35 cellular contexts compared by ENCODE assay signal in the genomic region with DNA sequence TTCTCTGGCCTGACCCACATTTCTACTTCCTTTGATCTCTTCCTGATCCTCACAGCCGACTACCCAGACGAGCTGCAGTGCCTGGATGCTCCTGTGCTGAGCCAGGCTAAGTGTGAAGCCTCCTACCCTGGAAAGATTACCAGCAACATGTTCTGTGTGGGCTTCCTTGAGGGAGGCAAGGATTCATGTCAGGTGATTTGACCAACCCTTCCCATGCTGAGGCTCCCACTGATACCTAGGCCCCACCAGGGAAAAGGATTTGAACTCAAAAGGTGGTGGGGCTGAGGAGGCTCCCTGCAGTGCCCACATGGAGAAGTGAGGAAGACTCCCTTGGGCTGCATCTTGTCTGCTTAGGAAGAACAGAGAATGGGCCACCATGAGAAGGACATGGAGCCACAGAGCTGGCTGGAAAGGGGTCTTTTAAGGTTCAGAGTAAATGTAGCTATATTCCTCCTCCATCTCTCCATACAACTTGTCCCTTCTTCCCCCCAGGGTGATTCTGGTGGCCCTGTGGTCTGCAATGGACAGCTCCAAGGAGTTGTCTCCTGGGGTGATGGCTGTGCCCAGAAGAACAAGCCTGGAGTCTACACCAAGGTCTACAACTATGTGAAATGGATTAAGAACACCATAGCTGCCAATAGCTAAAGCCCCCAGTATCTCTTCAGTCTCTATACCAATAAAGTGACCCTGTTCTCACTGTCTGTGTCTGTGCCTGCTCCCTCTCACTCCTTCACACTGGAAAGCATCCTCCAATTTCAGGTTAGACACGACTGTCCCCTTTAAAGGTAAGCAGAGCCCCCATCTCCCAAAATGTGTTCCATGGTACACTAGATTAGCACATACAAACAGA. TPM values are rescaled to one million over a fixed set of nuclear protein-coding genes. Genes with fewer than 3 reads are reported as not detected.
"Had no signal": no experiment of that assay in that cellular context is flagged by ENCODE, and none has a peak within 500 bp of the region (broad histone marks: within the 10 kb centered on the region; RNA-seq: fewer than 3 reads in every experiment).

No MANE protein-coding gene starts in this region.

- H3K36me3 ChIP-seq: adrenal gland, breast epithelium, cardiac muscle cell, esophagus squamous epithelium, gastroesophageal sphincter had no signal

- H3K27ac ChIP-seq: adrenal gland, breast epithelium, cardiac muscle cell, coronary artery, esophagus squamous epithelium, gastroesophageal sphincter had no signal

- H3K27me3 ChIP-seq: adrenal gland, breast epithelium, cardiac muscle cell, esophagus squamous epithelium, gastroesophageal sphincter had no signal

- H3K4me3 Mint-ChIP-seq: activated CD4-positive, alpha-beta memory T cell treated with anti-CD3 and anti-CD28 coated beads, Interleukin-2, amount 10 ng/mL, durations not matched to agents 7 days and 5 days; activated CD4-positive, alpha-beta T cell treated with anti-CD3 and anti-CD28 coated beads, Interleukin-2, amount 10 ng/mL, durations not matched to agents 7 days and 5 days; activated naive CD4-positive, alpha-beta T cell treated with anti-CD3 and anti-CD28 coated beads for 36 hours; activated naive CD4-positive, alpha-beta T cell treated with anti-CD3 and anti-CD28 coated beads, Interleukin-2, amount 50 U/mL, for 24 hours; activated naive CD8-positive, alpha-beta T cell treated with anti-CD3 and anti-CD28 coated beads for 36 hours; activated naive CD8-positive, alpha-beta T cell treated with anti-CD3 and anti-CD28 coated beads, Interleukin-2, amount 50 U/mL, for 24 hours; activated T-cell treated with anti-CD3 and anti-CD28 coated beads, Interleukin-2, amount 50 U/mL, for 4 hours; brain; central memory CD8-positive, alpha-beta T cell; dendritic cell treated with granulocyte-macrophage colony-stimulating factor and Interleukin-4, amounts not matched to agents 40 ng/mL and 50 ng/mL, for 4 days; endodermal cell had no signal

- H3K9me3 Mint-ChIP-seq: activated CD4-positive, alpha-beta memory T cell treated with anti-CD3 and anti-CD28 coated beads, Interleukin-2, amount 10 ng/mL, durations not matched to agents 7 days and 5 days; activated CD4-positive, alpha-beta T cell treated with anti-CD3 and anti-CD28 coated beads, Interleukin-2, amount 10 ng/mL, durations not matched to agents 7 days and 5 days; activated naive CD4-positive, alpha-beta T cell treated with anti-CD3 and anti-CD28 coated beads for 36 hours; activated naive CD4-positive, alpha-beta T cell treated with anti-CD3 and anti-CD28 coated beads, Interleukin-2, amount 50 U/mL, for 24 hours; activated naive CD8-positive, alpha-beta T cell treated with anti-CD3 and anti-CD28 coated beads for 36 hours; activated naive CD8-positive, alpha-beta T cell treated with anti-CD3 and anti-CD28 coated beads, Interleukin-2, amount 50 U/mL, for 24 hours; activated T-cell treated with anti-CD3 and anti-CD28 coated beads, Interleukin-2, amount 50 U/mL, for 4 hours; activated T-helper 2 cell treated with anti-CD3 and anti-CD28 coated beads, Interferon-gamma antibody, Interleukin-2, Interleukin-4, amounts not matched to agents 10 μg/mL and 5 μg/mL and 100 μg/mL, durations not matched to agents 14 hours and 24 hours and 36 hours; central memory CD8-positive, alpha-beta T cell; dendritic cell treated with granulocyte-macrophage colony-stimulating factor and Interleukin-4, amounts not matched to agents 40 ng/mL and 50 ng/mL, for 4 days; endodermal cell had no signal

- H3K4me3 ChIP-seq: adrenal gland, breast epithelium, cardiac muscle cell, coronary artery, dorsolateral prefrontal cortex, esophagus squamous epithelium, gastroesophageal sphincter had no signal

- H3K36me3 Mint-ChIP-seq: activated naive CD4-positive, alpha-beta T cell treated with anti-CD3 and anti-CD28 coated beads, Interleukin-2, amount 50 U/mL, for 24 hours; activated naive CD8-positive, alpha-beta T cell treated with anti-CD3 and anti-CD28 coated beads for 36 hours; brain had no signal

- H3K9me3 ChIP-seq: adrenal gland, breast epithelium, esophagus squamous epithelium, gastroesophageal sphincter had no signal

- H3K4me1 ChIP-seq: adrenal gland, breast epithelium, esophagus squamous epithelium, gastroesophageal sphincter had no signal

- DNase-seq: activated CD4-positive, alpha-beta memory T cell treated with anti-CD3 and anti-CD28 coated beads, Interleukin-2, amount 10 ng/mL, durations not matched to agents 7 days and 5 days; activated CD4-positive, alpha-beta T cell treated with anti-CD3 and anti-CD28 coated beads for 1 hour; activated CD4-positive, alpha-beta T cell treated with anti-CD3 and anti-CD28 coated beads for 4 hours; activated CD4-positive, alpha-beta T cell treated with anti-CD3 and anti-CD28 coated beads, Interleukin-2, amount 10 ng/mL, durations not matched to agents 7 days and 5 days; activated CD4-positive, alpha-beta T cell treated with anti-CD3 and anti-CD28 coated beads, Interleukin-2, amount 50 U/mL, for 4 hours; activated CD8-positive, alpha-beta memory T cell treated with anti-CD3 and anti-CD28 coated beads, Interleukin-2, amount 50 U/mL, for 48 hours; activated effector memory CD4-positive, alpha-beta T cell treated with anti-CD3 and anti-CD28 coated beads, Interleukin-2, amount 50 U/mL, for 16 hours; activated naive CD4-positive, alpha-beta T cell treated with anti-CD3 and anti-CD28 coated beads for 36 hours; activated naive CD8-positive, alpha-beta T cell treated with anti-CD3 and anti-CD28 coated beads for 36 hours; activated naive CD8-positive, alpha-beta T cell treated with anti-CD3 and anti-CD28 coated beads, Interleukin-2, amount 50 U/mL, for 24 hours; activated T-cell treated with anti-CD3 and anti-CD28 coated beads, Interleukin-2, amount 50 U/mL, for 4 hours; adrenal gland; amygdala; aorta; dorsolateral prefrontal cortex; effector memory CD4-positive, alpha-beta T cell; endodermal cell; esophagus squamous epithelium; foreskin melanocyte; T-helper 2 cell had no signal

- ATAC-seq: activated naive CD8-positive, alpha-beta T cell treated with anti-CD3 and anti-CD28 coated beads, Interleukin-2, amount 50 U/mL, for 24 hours; activated T-cell treated with anti-CD3 and anti-CD28 coated beads, Interleukin-2, amount 50 U/mL, for 4 hours; gastroesophageal sphincter had no signal

- H3K27ac Mint-ChIP-seq: activated CD4-positive, alpha-beta memory T cell treated with anti-CD3 and anti-CD28 coated beads, Interleukin-2, amount 10 ng/mL, durations not matched to agents 7 days and 5 days; activated CD4-positive, alpha-beta T cell treated with anti-CD3 and anti-CD28 coated beads, Interleukin-2, amount 10 ng/mL, durations not matched to agents 7 days and 5 days; activated naive CD4-positive, alpha-beta T cell treated with anti-CD3 and anti-CD28 coated beads for 36 hours; activated naive CD4-positive, alpha-beta T cell treated with anti-CD3 and anti-CD28 coated beads, Interleukin-2, amount 50 U/mL, for 24 hours; activated naive CD8-positive, alpha-beta T cell treated with anti-CD3 and anti-CD28 coated beads for 36 hours; activated naive CD8-positive, alpha-beta T cell treated with anti-CD3 and anti-CD28 coated beads, Interleukin-2, amount 50 U/mL, for 24 hours; activated T-helper 2 cell treated with anti-CD3 and anti-CD28 coated beads, Interferon-gamma antibody, Interleukin-2, Interleukin-4, amounts not matched to agents 10 μg/mL and 5 μg/mL and 100 μg/mL, durations not matched to agents 14 hours and 24 hours and 36 hours; brain; dendritic cell treated with granulocyte-macrophage colony-stimulating factor and Interleukin-4, amounts not matched to agents 40 ng/mL and 50 ng/mL, for 4 days; endodermal cell had no signal

- H3K27me3 Mint-ChIP-seq: activated CD4-positive, alpha-beta T cell treated with anti-CD3 and anti-CD28 coated beads, Interleukin-2, amount 10 ng/mL, durations not matched to agents 7 days and 5 days; activated naive CD4-positive, alpha-beta T cell treated with anti-CD3 and anti-CD28 coated beads, Interleukin-2, amount 50 U/mL, for 24 hours; activated naive CD8-positive, alpha-beta T cell treated with anti-CD3 and anti-CD28 coated beads for 36 hours; activated naive CD8-positive, alpha-beta T cell treated with anti-CD3 and anti-CD28 coated beads, Interleukin-2, amount 50 U/mL, for 24 hours; central memory CD8-positive, alpha-beta T cell had no signal

- H3K4me1 Mint-ChIP-seq: activated CD4-positive, alpha-beta memory T cell treated with anti-CD3 and anti-CD28 coated beads, Interleukin-2, amount 10 ng/mL, durations not matched to agents 7 days and 5 days; activated CD4-positive, alpha-beta T cell treated with anti-CD3 and anti-CD28 coated beads, Interleukin-2, amount 10 ng/mL, durations not matched to agents 7 days and 5 days; activated naive CD4-positive, alpha-beta T cell treated with anti-CD3 and anti-CD28 coated beads, Interleukin-2, amount 50 U/mL, for 24 hours; activated naive CD8-positive, alpha-beta T cell treated with anti-CD3 and anti-CD28 coated beads for 36 hours; activated naive CD8-positive, alpha-beta T cell treated with anti-CD3 and anti-CD28 coated beads, Interleukin-2, amount 50 U/mL, for 24 hours; brain; central memory CD8-positive, alpha-beta T cell had no signal

RNA-seq across cellular contexts. Expression of a gene that starts 3.3 kb away (rescaled TPM):
- total RNA-seq: activated CD4-positive, alpha-beta memory T cell treated with anti-CD3 and anti-CD28 coated beads, Interleukin-2, amount 10 ng/mL, durations not matched to agents 7 days and 5 days; activated CD4-positive, alpha-beta T cell treated with anti-CD3 and anti-CD28 coated beads, Interleukin-2, amount 10 ng/mL, durations not matched to agents 7 days and 5 days; activated naive CD4-positive, alpha-beta T cell treated with anti-CD3 and anti-CD28 coated beads for 36 hours; activated naive CD8-positive, alpha-beta T cell treated with anti-CD3 and anti-CD28 coated beads for 36 hours; activated T-helper 2 cell treated with anti-CD3 and anti-CD28 coated beads, Interferon-gamma antibody, Interleukin-2, Interleukin-4, amounts not matched to agents 10 μg/mL and 5 μg/mL and 100 μg/mL, durations not matched to agents 14 hours and 24 hours and 36 hours; breast epithelium; cardiac muscle cell; cerebellum; dorsolateral prefrontal cortex; epithelial cell of proximal tubule; esophagus squamous epithelium; fibroblast of lung; fibroblast of villous mesenchyme; glomerular endothelial cell; T-helper 1 cell treated with Interleukin-12 subunit alpha and Interleukin-12 subunit beta and Interleukin-4 antibody, amounts not matched to agents 30 ng/mL and 1 ng/mL, for 36 hours had no signal
- polyA plus RNA-seq: cardiac muscle cell, fibroblast of lung had no signal

RNA-seq across cellular contexts. Expression of a gene that starts 18.2 kb away (rescaled TPM):
- total RNA-seq: activated CD4-positive, alpha-beta memory T cell treated with anti-CD3 and anti-CD28 coated beads, Interleukin-2, amount 10 ng/mL, durations not matched to agents 7 days and 5 days; activated CD4-positive, alpha-beta T cell treated with anti-CD3 and anti-CD28 coated beads, Interleukin-2, amount 10 ng/mL, durations not matched to agents 7 days and 5 days; activated naive CD8-positive, alpha-beta T cell treated with anti-CD3 and anti-CD28 coated beads for 36 hours; activated T-helper 2 cell treated with anti-CD3 and anti-CD28 coated beads, Interferon-gamma antibody, Interleukin-2, Interleukin-4, amounts not matched to agents 10 μg/mL and 5 μg/mL and 100 μg/mL, durations not matched to agents 14 hours and 24 hours and 36 hours; breast epithelium; cardiac muscle cell; cerebellum; dorsolateral prefrontal cortex; epithelial cell of proximal tubule; esophagus squamous epithelium; fibroblast of lung; fibroblast of villous mesenchyme; gastroesophageal sphincter; T-helper 1 cell treated with Interleukin-12 subunit alpha and Interleukin-12 subunit beta and Interleukin-4 antibody, amounts not matched to agents 30 ng/mL and 1 ng/mL, for 36 hours had no signal
- polyA plus RNA-seq: cardiac muscle cell, fibroblast of lung had no signal
